21 cellular contexts compared by ENCODE assay signal in the genomic region with DNA sequence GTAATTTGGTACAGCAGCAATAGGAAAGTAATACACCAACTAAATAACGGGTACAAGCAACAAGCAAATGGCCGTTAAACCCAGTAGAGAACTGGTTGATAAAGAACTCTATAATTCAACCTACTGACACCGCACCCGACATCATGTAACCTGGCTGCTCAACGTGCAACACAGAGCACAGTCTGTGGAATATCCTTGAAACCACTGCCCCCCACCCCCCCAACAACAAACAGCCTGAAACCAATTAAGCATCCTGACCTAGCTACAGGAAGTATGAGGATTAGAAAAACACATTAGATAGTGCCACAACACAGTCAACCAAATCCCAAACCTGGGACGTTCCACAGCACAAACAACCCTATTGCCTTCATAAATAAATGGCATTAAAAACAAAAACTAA.
"Had no signal": no experiment of that assay in that cellular context is flagged by ENCODE, and none has a peak within 500 bp of the region (broad histone marks: within the 10 kb centered on the region; RNA-seq: fewer than 3 reads in every experiment).

No MANE protein-coding gene starts in this region.

- H3K9me3 Mint-ChIP-seq: activated B cell treated with CpG ODN at 0.5 μM for 24 hours; activated CD4-positive, alpha-beta memory T cell treated with anti-CD3 and anti-CD28 coated beads for 36 hours; activated CD4-positive, alpha-beta T cell treated with anti-CD3 and anti-CD28 coated beads, Interleukin-2, amount 10 ng/mL, durations not matched to agents 7 days and 5 days had no signal

- H3K27ac ChIP-seq: coronary artery, SK-N-MC had no signal

- H3K4me3 ChIP-seq: coronary artery, SK-N-MC had no signal

- DNase-seq: activated B cell treated with CpG ODN at 0.5 μM for 24 hours; activated CD4-positive, alpha-beta memory T cell treated with anti-CD3 and anti-CD28 coated beads for 36 hours; activated CD4-positive, alpha-beta T cell treated with anti-CD3 and anti-CD28 coated beads, Interleukin-2, amount 10 ng/mL, durations not matched to agents 7 days and 5 days; activated CD8-positive, alpha-beta memory T cell treated with anti-CD3 and anti-CD28 coated beads for 24 hours; activated naive CD4-positive, alpha-beta T cell treated with anti-CD3 and anti-CD28 coated beads, Interleukin-2, amount 50 U/mL, for 16 hours; aorta; central memory CD4-positive, alpha-beta T cell; NCI-H1105 treated with DMSO at 0.1 percent for 48 hours; NCI-H1436 treated with DMSO at 0.1 percent for 48 hours; NCI-H187 treated with DMSO at 0.1 percent for 48 hours; NCI-H2081 treated with DMSO at 0.1 percent for 48 hours; NCI-H446; NCI-H524; NCI-H748 treated with DMSO at 0.1 percent for 48 hours; OCI-M1; RPMI8226; SW 1271 had no signal

- H3K27ac Mint-ChIP-seq: activated B cell treated with CpG ODN at 0.5 μM for 24 hours; activated CD4-positive, alpha-beta memory T cell treated with anti-CD3 and anti-CD28 coated beads for 36 hours; activated CD4-positive, alpha-beta T cell treated with anti-CD3 and anti-CD28 coated beads, Interleukin-2, amount 10 ng/mL, durations not matched to agents 7 days and 5 days had no signal

- ATAC-seq: Panc1, Right ventricle myocardium inferior had no signal
